In genomic region chr6:36131517-36132220, GRCh38 we compare ENCODE assay signal across 1 cellular context.
TF ChIP-seq lines count a peak whose summit lies in the region.

No MANE protein-coding gene starts in this region.

TF ChIP-seq in K562, 482 proteins besides CTCF, POLR2A, EP300 and RAD21 (continued from another document):
- TF ChIP-seq CTBP1 (IDR thresholded peaks at IDR 0.05; ENCODE audit: borderline replicate concordance): peak; percentile 67; the same call in 1 of the 2 replicates
- no peak for TF ChIP-seq ZNF507 (tag; conservative IDR thresholded peaks at IDR 0.05)
- no peak for TF ChIP-seq EGR1 (conservative IDR thresholded peaks at IDR 0.05)
- TF ChIP-seq MAX (CRISPR knock-in tag; IDR thresholded peaks at IDR 0.05): no peak
- TF ChIP-seq KLF6 (CRISPR knock-in tag; IDR thresholded peaks at IDR 0.05; ENCODE audit: borderline replicate concordance): no peak; the same call in 1 of the 2 replicates
- TF ChIP-seq GTF2B (IDR thresholded peaks at IDR 0.05; ENCODE audit: extremely low read depth, insufficient read length): no peak
- no peak for TF ChIP-seq SMAD3 (CRISPR knock-in tag; conservative IDR thresholded peaks at IDR 0.05)
- no peak for TF ChIP-seq SMAD2 (IDR thresholded peaks at IDR 0.05; ENCODE audit: low read depth, low read length)
- no peak for TF ChIP-seq ZFP36 (IDR thresholded peaks at IDR 0.05; ENCODE audit: low read depth, low read length, partially characterized antibody)
- no peak for TF ChIP-seq ZNF277 (CRISPR knock-in tag; IDR thresholded peaks at IDR 0.05; ENCODE audit: borderline replicate concordance)
- no peak for TF ChIP-seq RBM22 (IDR thresholded peaks at IDR 0.05; ENCODE audit: low read depth, low read length, poor library complexity, severe bottlenecking)
- no peak for TF ChIP-seq BRD9 (IDR thresholded peaks at IDR 0.05; ENCODE audit: low read depth, partially characterized antibody)
- no peak for TF ChIP-seq ZNF57 (CRISPR knock-in tag; IDR thresholded peaks at IDR 0.05)
- 0 out of 2 replicates have a peak, but pooled peaks have one; percentile 37 for TF ChIP-seq MYC (IDR thresholded peaks at IDR 0.05; ENCODE audit: low read depth, low read length)
- TF ChIP-seq MYC (CRISPR knock-in tag; IDR thresholded peaks at IDR 0.05; ENCODE audit: borderline replicate concordance, low read depth): no peak
- no peak for TF ChIP-seq ATF1 (CRISPR knock-in tag; IDR thresholded peaks at IDR 0.05)
- no peak for TF ChIP-seq ATF1 (tag; IDR thresholded peaks at IDR 0.05)
- TF ChIP-seq RERE (CRISPR knock-in tag; IDR thresholded peaks at IDR 0.05; ENCODE audit: borderline replicate concordance): no peak
- TF ChIP-seq ELF2 (CRISPR knock-in tag; IDR thresholded peaks at IDR 0.05): no peak
- TF ChIP-seq ZNF217 (CRISPR knock-in tag; IDR thresholded peaks at IDR 0.05): no peak
- no peak for TF ChIP-seq ZNF318 (IDR thresholded peaks at IDR 0.05; ENCODE audit: borderline replicate concordance in 1 of 2, low read depth in 1 of 2)
- TF ChIP-seq KAT8 (IDR thresholded peaks at IDR 0.05; ENCODE audit: low read depth): no peak
- TF ChIP-seq E2F1 (CRISPR knock-in tag; IDR thresholded peaks at IDR 0.05): no peak
- TF ChIP-seq HEY1 (CRISPR knock-in tag; IDR thresholded peaks at IDR 0.05; ENCODE audit: borderline replicate concordance): no peak
- TF ChIP-seq ZNF511 (CRISPR knock-in tag; IDR thresholded peaks at IDR 0.05): no peak
TF ChIP-seq in K562: peak in this region for 60.
